2 cellular contexts compared by ENCODE assay signal in the genomic region with DNA sequence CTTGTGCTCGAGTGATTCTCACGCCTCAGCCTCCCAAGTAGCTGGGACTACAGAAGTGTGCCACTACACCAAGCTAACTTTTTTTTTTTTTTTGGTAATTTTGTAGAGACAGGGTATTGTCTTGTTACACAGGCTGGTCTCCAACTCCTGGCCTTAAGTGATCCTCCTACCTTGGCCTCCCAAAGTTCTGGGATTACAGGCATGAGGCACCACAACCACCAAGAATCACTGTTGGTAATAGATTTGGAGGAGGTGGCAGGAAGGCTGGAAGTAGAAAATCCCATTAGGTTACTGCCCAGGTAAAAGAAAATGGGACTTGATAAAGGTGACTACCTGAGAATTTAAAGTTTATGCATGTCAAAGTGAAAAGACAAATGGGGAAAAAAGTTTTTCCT.
TF ChIP-seq lines count a peak whose summit lies in the region.

No MANE protein-coding gene starts in this region.

TF ChIP-seq in K562, 482 proteins besides CTCF, POLR2A, EP300 and RAD21:
- 0 out of 2 replicates have a peak, but pooled peaks have one; percentile 37 for TF ChIP-seq FOSL1 (tag; conservative IDR thresholded peaks at IDR 0.05)
- TF ChIP-seq ZBTB1 (CRISPR knock-in tag; IDR thresholded peaks at IDR 0.05; ENCODE audit: borderline replicate concordance, low read depth): no peak

TF ChIP-seq in HEK293T, 16 proteins besides CTCF, POLR2A, EP300 and RAD21:
- TF ChIP-seq FOXM1 (IDR thresholded peaks at IDR 0.05; ENCODE audit: borderline replicate concordance) (no peak), FOXA1 (IDR thresholded peaks at IDR 0.05) (no peak), SP1 (IDR thresholded peaks at IDR 0.05) (no peak), FOXK2 (IDR thresholded peaks at IDR 0.05) (no peak), BHLHE40 (IDR thresholded peaks at IDR 0.05; ENCODE audit: borderline replicate concordance) (no peak), ELF4 (IDR thresholded peaks at IDR 0.05) (no peak), L3MBTL2 (conservative IDR thresholded peaks at IDR 0.05) (no peak), TARDBP (IDR thresholded peaks at IDR 0.05) (no peak), NFRKB (IDR thresholded peaks at IDR 0.05) (no peak), ZNF384 (IDR thresholded peaks at IDR 0.05) (no peak), LEF1 (IDR thresholded peaks at IDR 0.05; ENCODE audit: borderline replicate concordance) (no peak), SUZ12 (IDR thresholded peaks at IDR 0.05) (no peak), HDGF (IDR thresholded peaks at IDR 0.05; ENCODE audit: borderline replicate concordance) (no peak), ARNT (IDR thresholded peaks at IDR 0.05) (no peak), CTBP1 (IDR thresholded peaks at IDR 0.05; ENCODE audit: borderline replicate concordance) (no peak)
- TF ChIP-seq, protein P1, sequence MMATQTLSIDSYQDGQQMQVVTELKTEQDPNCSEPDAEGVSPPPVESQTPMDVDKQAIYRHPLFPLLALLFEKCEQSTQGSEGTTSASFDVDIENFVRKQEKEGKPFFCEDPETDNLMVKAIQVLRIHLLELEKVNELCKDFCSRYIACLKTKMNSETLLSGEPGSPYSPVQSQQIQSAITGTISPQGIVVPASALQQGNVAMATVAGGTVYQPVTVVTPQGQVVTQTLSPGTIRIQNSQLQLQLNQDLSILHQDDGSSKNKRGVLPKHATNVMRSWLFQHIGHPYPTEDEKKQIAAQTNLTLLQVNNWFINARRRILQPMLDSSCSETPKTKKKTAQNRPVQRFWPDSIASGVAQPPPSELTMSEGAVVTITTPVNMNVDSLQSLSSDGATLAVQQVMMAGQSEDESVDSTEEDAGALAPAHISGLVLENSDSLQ (IDR thresholded peaks at IDR 0.05): no peak
